ENCODE assay signal across 8 cellular contexts in the genomic region with DNA sequence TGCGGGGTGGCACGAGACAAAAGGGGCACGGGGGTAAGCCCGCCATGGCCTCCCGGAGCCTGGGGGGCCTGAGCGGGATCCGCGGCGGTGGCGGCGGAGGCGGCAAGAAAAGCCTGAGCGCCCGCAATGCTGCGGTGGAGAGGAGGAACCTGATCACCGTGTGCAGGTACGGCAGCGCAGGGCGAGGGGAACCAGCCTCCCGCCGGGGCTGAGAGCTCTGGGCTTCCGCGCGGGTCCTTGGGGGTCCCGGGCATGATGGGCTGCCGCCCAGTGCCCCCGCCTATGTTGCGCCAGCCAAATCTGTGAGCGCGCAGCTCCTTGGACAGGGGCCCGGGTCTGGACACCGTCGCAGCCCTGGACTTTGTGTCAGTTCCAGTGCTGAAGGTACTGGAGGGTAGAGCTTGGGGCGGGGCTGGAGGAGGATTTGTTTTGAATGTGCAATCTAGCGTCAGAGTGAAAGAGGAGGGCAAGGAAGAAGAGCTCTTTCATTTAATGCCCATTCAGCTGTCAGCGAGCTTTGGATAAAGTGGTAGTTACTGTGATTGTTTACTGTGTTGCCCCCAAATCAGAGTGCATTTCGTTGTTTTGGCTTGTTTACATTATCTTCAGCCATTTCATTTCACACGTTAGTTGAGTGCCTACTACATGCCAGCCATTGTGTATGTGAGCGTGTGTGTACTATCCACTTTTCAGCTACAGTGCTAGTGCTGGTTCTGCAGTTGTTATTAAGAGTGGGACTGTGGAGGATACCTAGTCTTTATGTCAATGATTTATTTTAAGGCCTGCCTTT. TPM values are rescaled to one million over a fixed set of nuclear protein-coding genes. Genes with fewer than 3 reads are reported as not detected.
DNase-seq lines count a peak whose midpoint lies in the region; ATAC-seq and TF ChIP-seq lines count a peak whose summit lies in the region.

No MANE protein-coding gene starts in this region.

- H3K27me3 ChIP-seq in GM06990 (replicated peaks; ENCODE audit: control insufficient read depth, insufficient read depth, low read length): no peaks in the 10 kb centered on the region; the same call in 1 of the 2 replicates
- H3K27me3 ChIP-seq in mononuclear cell (ENCODE audit: insufficient read depth, low read length): peaks cover 19% of the 10 kb centered on the region
- peaks cover 0 to 14% (median 4%) of the 10 kb centered on the region in 3 donors for H3K27me3 ChIP-seq in stomach

- peaks cover 15% of the 10 kb centered on the region for H3K4me1 ChIP-seq in mononuclear cell (ENCODE audit: insufficient read depth, low read length)
- peaks cover 7 to 18% (median 17%) of the 10 kb centered on the region in 4 donors for H3K4me1 ChIP-seq in stomach

- intact Hi-C loops in stomach (cut with DNase I; ENCODE audit: low total_unique reads): no loop called here

- H3K9me3 ChIP-seq in mononuclear cell (ENCODE audit: low read depth, low read length): no peaks in the 10 kb centered on the region
- no peaks in the 10 kb centered on the region for H3K9me3 ChIP-seq in stomach

- no peaks in the 10 kb centered on the region for H3K36me3 ChIP-seq in GM06990 (ENCODE audit: control insufficient read depth, insufficient read depth, low read length)
- H3K36me3 ChIP-seq in stomach: no peaks in the 10 kb centered on the region

- no peak for TF ChIP-seq CTCF in GM06990 (IDR thresholded peaks at IDR 0.05; ENCODE audit: insufficient read depth, low read length, poor library complexity, severe bottlenecking)
- TF ChIP-seq CTCF in epithelial cell of proximal tubule (conservative IDR thresholded peaks at IDR 0.05; ENCODE audit: low read depth, low read length): no peak
- TF ChIP-seq CTCF in stomach (IDR thresholded peaks at IDR 0.05): no peak

- DNase-seq in GM06990 (ENCODE audit: extremely low read depth, insufficient read length) (no peak), NCI-H1417 (lab: John Stamatoyannopoulos, UW) (peak; percentile 74 to 88 (median 87)), epithelial cell of proximal tubule (ENCODE audit: low read depth) (peak; percentile 37), stomach (peak; percentile 27)
- peak; percentile 3 for DNase-seq in activated CD8-positive, alpha-beta memory T cell treated with anti-CD3 and anti-CD28 coated beads, Interleukin-2, amount 50 U/mL, for 1 hour (ENCODE audit: extremely low read depth)

- no peak for TF ChIP-seq POLR2A in stomach (IDR thresholded peaks at IDR 0.05)

- no peak for TF ChIP-seq EP300 in stomach (IDR thresholded peaks at IDR 0.05)

- no peak for ATAC-seq in GM21737 (IDR thresholded peaks at IDR 0.05; ENCODE audit: unreplicated experiment)
- ATAC-seq in GM18861 (IDR thresholded peaks at IDR 0.05; ENCODE audit: unreplicated experiment): no peak

- WGBS in stomach, 5 donors: 6 to 15% (median 8%) methylated on average over 14 to 39 of the region's 39 CpGs

- H3K27ac ChIP-seq in stomach: peak overlapping the region in 2 of 5 donors; percentile 20 to 49

- H3K4me3 ChIP-seq in GM06990 (replicated peaks; ENCODE audit: low read depth, low read length) (peak overlapping the region; percentile 59), epithelial cell of proximal tubule (ENCODE audit: low read depth, low read length) (peak overlapping the region; percentile 87), mononuclear cell (ENCODE audit: low read length) (peak overlapping the region; percentile 43), stomach (peak overlapping the region; percentile 59 to 82 (median 72))

RNA-seq across cellular contexts. Expression of gene RUNDC3B, which starts 0.8 kb away (rescaled TPM):
- 0.22 TPM in 1 of 2 replicates, not detected in the other for total RNA-seq in epithelial cell of proximal tubule
- total RNA-seq in mononuclear cell: 0.73 TPM
- 1 to 10 TPM in 3 of 5 donors, under 1 TPM in 1, not detected in 1; 0.45 to 3.6 (median 3.5) TPM for total RNA-seq in stomach
- under 1 TPM in 2 of 3 donors, not detected in 1; 0.15 to 0.63 TPM for polyA plus RNA-seq in stomach

RNA-seq across cellular contexts. Expression of gene ABCB1, which starts 28.3 kb away (rescaled TPM):
- total RNA-seq in epithelial cell of proximal tubule (9.3 and 13.3 TPM in 2 replicates), mononuclear cell (12.3 TPM), stomach (10 to 100 TPM in 1 of 5 donors, 1 to 10 TPM in 1, under 1 TPM in 2, not detected in 1; 0.45 to 10.6 (median 2.9) TPM)
- 1 to 10 TPM in 2 of 3 donors, under 1 TPM in 1; 0.50 to 2.1 (median 1.7) TPM for polyA plus RNA-seq in stomach
